In the genomic region with DNA sequence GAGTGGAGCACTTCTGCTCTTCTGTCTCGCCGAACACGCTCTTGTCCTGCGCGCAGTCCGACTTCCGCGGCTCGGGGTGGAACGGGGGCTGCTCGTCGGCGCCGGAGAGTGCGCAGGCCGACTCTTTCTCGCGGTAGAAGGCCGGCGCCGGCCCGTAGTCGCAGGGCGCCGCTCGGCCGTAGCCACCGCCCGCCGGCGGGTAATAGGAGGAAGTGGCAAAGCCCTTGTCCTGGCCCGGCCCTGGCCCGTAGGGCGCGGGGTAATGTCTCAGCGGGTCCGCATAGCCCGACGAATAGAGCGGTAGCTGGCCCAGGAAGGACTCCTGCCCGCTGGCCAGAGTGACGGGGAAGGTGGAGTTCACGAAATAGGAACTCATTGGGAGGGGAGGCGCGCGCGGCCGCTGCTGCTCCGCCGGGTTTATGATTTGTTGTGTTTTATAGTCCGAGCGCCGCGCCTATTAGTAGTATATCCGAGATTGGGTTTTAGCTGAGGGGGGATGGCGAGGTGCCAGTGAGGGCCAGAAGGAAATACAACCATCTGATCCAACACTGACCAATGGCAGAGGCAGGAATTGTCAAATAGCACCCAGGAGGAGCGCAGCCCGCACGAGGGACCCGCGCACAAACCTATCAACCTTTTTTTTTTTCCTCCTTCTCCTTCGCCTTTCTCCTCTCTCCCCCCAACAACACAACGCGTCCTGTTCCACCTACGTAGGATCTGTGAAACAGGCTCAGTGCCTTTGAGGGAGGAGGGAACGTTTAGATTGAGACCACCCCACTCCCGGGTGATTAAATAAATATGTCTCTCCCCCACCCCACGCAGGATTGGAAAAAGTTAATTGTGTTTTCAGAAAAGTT, we compare ENCODE assay signal across 1 cellular context.
A peak's percentile ranks its signal among the peaks of the same experiment; 100 is the strongest.
TF ChIP-seq lines count a peak whose summit lies in the region.

No MANE protein-coding gene starts in this region.

TF ChIP-seq in H1, 55 proteins besides CTCF, POLR2A, EP300 and RAD21:
- TF ChIP-seq CHD2 (IDR thresholded peaks at IDR 0.05; ENCODE audit: low read length) (no peak), EGR1 (IDR thresholded peaks at IDR 0.05; ENCODE audit: borderline replicate concordance, low read depth, low read length) (peak; percentile 56; the same call in 1 of the 2 replicates), EZH2 (IDR thresholded peaks at IDR 0.05; ENCODE audit: low read depth, low read length, severe bottlenecking) (peak; percentile 100), RNF2 (IDR thresholded peaks at IDR 0.05; ENCODE audit: borderline replicate concordance, low read depth, low read length, missing control alignments, poor library complexity, severe bottlenecking) (peak; percentile 89), FOSL1 (IDR thresholded peaks at IDR 0.05; ENCODE audit: insufficient read depth, low read depth, low read length) (no peak), CTBP2 (IDR thresholded peaks at IDR 0.05; ENCODE audit: borderline replicate concordance, insufficient read depth, insufficient read length, low read length) (peak; percentile 83), CBX8 (IDR thresholded peaks at IDR 0.05; ENCODE audit: borderline replicate concordance, low read depth, low read length) (peak; percentile 84), SUZ12 (IDR thresholded peaks at IDR 0.05; ENCODE audit: low read length) (peak; percentile 100), PHF8 (conservative IDR thresholded peaks at IDR 0.05; ENCODE audit: low read depth, low read length) (no peak)
